7 cellular contexts compared by ENCODE assay signal in the genomic region with DNA sequence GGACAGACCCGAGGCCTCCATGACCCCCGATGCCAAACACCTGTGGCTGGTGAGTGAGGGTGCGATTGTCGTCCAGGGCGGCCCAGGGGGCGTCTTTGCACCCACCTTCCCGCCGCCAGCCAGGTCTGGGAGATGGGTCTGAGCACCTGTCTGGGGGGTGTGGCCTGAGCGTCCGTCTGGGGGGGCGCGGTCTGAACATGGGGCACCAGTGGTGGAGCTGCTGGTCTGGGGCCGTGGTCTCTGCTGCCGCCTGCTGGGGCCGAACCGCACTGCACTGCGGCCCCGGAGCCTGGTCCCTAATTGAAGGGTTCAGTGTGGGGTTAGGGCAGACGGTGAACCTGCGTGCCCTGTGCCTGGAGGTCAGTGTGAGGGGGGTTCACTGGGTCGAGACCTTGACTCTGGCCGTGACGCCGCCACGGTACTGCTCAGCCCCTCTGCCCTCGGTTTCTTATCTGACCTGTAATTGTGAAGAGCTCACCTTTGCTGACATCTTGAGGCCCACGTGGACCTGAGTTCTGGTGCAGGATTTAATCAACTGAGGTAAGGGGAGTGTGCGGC. TPM values are rescaled to one million over a fixed set of nuclear protein-coding genes. Genes with fewer than 3 reads are reported as not detected.
A peak's percentile ranks its signal among the peaks of the same experiment; 100 is the strongest.
DNase-seq lines count a peak whose midpoint lies in the region; ATAC-seq, FAIRE-seq and TF ChIP-seq lines count a peak whose summit lies in the region.

No MANE protein-coding gene starts in this region.

- intact Hi-C loops in breast epithelium (cut with DNase I; ENCODE audit: low total_unique reads), result loop anchor here (5.0 kb wide), 1 partner anchor 299 kb away; the partner anchor contains the start of gene RPL13
- intact Hi-C loops in left lung (cut with DNase I), result loop anchor here (5.0 to 10.0 kb wide), 2 partner anchors 106 to 149 kb away; no protein-coding TSS in a partner anchor

- FAIRE-seq in GM12891 (lab: Jason Lieb, UNC), result peak; percentile 93

- no peak for TF ChIP-seq POLR2A in GM12891 (IDR thresholded peaks at IDR 0.05; ENCODE audit: low read depth, low read length)
- no peak for TF ChIP-seq POLR2A in breast epithelium (IDR thresholded peaks at IDR 0.05)

- DNase-seq in GM12891 (ENCODE audit: insufficient read length, low spot score), result peak; percentile 96
- DNase-seq in NAMALWA (ENCODE audit: low spot score), result peak; percentile 77
- peak; percentile 39 for DNase-seq in activated CD4-positive, CD25-positive, alpha-beta regulatory T cell treated with anti-CD3 and anti-CD28 coated beads, Interleukin-2, amount 50 U/mL, for 16 hours (ENCODE audit: low read depth, low spot score)
- peak in 1 of 2 donors; percentile 70 for DNase-seq in breast epithelium (ENCODE audit: low spot score in 2 of 2)
- DNase-seq in left lung, result peak; percentile 67 to 93
- peak; percentile 46 for DNase-seq in stimulated activated CD8-positive, alpha-beta memory T cell treated with anti-CD3 and anti-CD28 coated beads, Interleukin-12 subunit alpha, Interleukin-12 subunit beta, amount 100 ng/mL, for 24 hours (ENCODE audit: extremely low read depth)

- ATAC-seq in left lung (peak; percentile 91), GM18858 (IDR thresholded peaks at IDR 0.05; ENCODE audit: unreplicated experiment) (no peak)

- H3K4me1 ChIP-seq in breast epithelium (no peaks in the 10 kb centered on the region), left lung (peaks cover 11 to 30% of the 10 kb centered on the region in 2 donors)

- H3K9me3 ChIP-seq in breast epithelium, result no peaks in the 10 kb centered on the region
- no peaks in the 10 kb centered on the region for H3K9me3 ChIP-seq in left lung

- TF ChIP-seq CTCF in breast epithelium (IDR thresholded peaks at IDR 0.05), result peak; percentile 88 to 95 (median 92)
- TF ChIP-seq CTCF in left lung (IDR thresholded peaks at IDR 0.05), result peak; percentile 95

- H3K27me3 ChIP-seq in breast epithelium (no peaks in the 10 kb centered on the region), left lung (no peaks in the 10 kb centered on the region)

- no peaks in the 10 kb centered on the region for H3K36me3 ChIP-seq in breast epithelium
- H3K36me3 ChIP-seq in left lung, result no peaks in the 10 kb centered on the region

- H3K27ac ChIP-seq in breast epithelium, result no peak overlapping the region
- no peak overlapping the region for H3K27ac ChIP-seq in left lung

- H3K4me3 ChIP-seq in breast epithelium (no peak overlapping the region), left lung (no peak overlapping the region)

TF ChIP-seq in GM12891, 5 proteins besides CTCF, POLR2A, EP300 and RAD21:
- TF ChIP-seq POLR2AphosphoS5 (IDR thresholded peaks at IDR 0.05; ENCODE audit: low read depth, low read length) (no peak), SPI1 (IDR thresholded peaks at IDR 0.05; ENCODE audit: low read depth, low read length) (no peak), POU2F2 (IDR thresholded peaks at IDR 0.05; ENCODE audit: low read depth, low read length) (no peak), PAX5 (IDR thresholded peaks at IDR 0.05; ENCODE audit: insufficient read depth, low read length, severe bottlenecking) (peak; percentile 9)

RNA-seq across cellular contexts. Expression of gene TCF25, which starts 12.6 kb away (rescaled TPM):
- 115 TPM for polyA plus RNA-seq in GM12891 (2012; ENCODE audit: low read depth, missing spikeins)
- 100 to 1,000 TPM; 169 to 243 (median 176) TPM for total RNA-seq in breast epithelium
- total RNA-seq in left lung, result 100 to 1,000 TPM; 148 to 165 TPM

RNA-seq across cellular contexts. Expression of gene SPIRE2, which starts 32.6 kb away (rescaled TPM):
- 0.28 TPM for polyA plus RNA-seq in GM12891 (2012; ENCODE audit: low read depth, missing spikeins)
- total RNA-seq in breast epithelium (10 to 100 TPM in 1 of 3 donors, 1 to 10 TPM in 2; 1.3 to 11.1 (median 7.8) TPM), left lung (10 to 100 TPM in 1 of 2 donors, 1 to 10 TPM in 1; 9.1 to 12.3 TPM)

RNA-seq across cellular contexts. Expression of gene FANCA, which starts 44.4 kb away (rescaled TPM):
- polyA plus RNA-seq in GM12891 (2012; ENCODE audit: low read depth, missing spikeins), result 25.2 TPM
- total RNA-seq in breast epithelium, result 1 to 10 TPM in 2 of 3 donors, under 1 TPM in 1; 0.64 to 4.0 (median 3.9) TPM
- total RNA-seq in left lung, result 10 to 100 TPM; 17.1 to 25.9 TPM

RNA-seq across cellular contexts. Expression of gene MC1R, which starts 57.8 kb away (rescaled TPM):
- 0.67 TPM for polyA plus RNA-seq in GM12891 (2012; ENCODE audit: low read depth, missing spikeins)
- total RNA-seq in breast epithelium, result 1 to 10 TPM; 3.7 to 7.2 (median 3.8) TPM
- total RNA-seq in left lung, result 1 to 10 TPM; 3.5 to 3.9 TPM
